Comparison of ENCODE assay signal across 8 cellular contexts in genomic region chr1:161020573-161021167, GRCh38. TPM values are rescaled to one million over a fixed set of nuclear protein-coding genes. Genes with fewer than 3 reads are reported as not detected.
DNase-seq lines count a peak whose midpoint lies in the region; ATAC-seq, FAIRE-seq and TF ChIP-seq lines count a peak whose summit lies in the region.

TSS of gene F11R (minus strand) at chr1:161021152. CDS start at chr1:161021073, 79 bp downstream.

- POLR2A ChIA-PET in H1 (lab: Charles Lee; ENCODE audit: partially characterized antibody): interaction anchor here (0.7 to 3.9 kb wide), 26 partner anchors 9 to 374 kb away, joined by 3 to 50 read pairs (median 6); partner anchors contain the start of genes B4GALT3, DEDD, KLHDC9 and SLAMF1

- H3K23ac ChIP-seq in H1 (ENCODE audit: insufficient read length) (no peak within 1 kb of the TSS), mesenchymal stem cell (ENCODE audit: low read length in 2 of 2) (peak within 1 kb of the TSS in 1 of 2 experiments; percentile 23)

- ATAC-seq in GM21515 (IDR thresholded peaks at IDR 0.05; ENCODE audit: unreplicated experiment): peak; percentile 32

- peak within 1 kb of the TSS; percentile 74; the same call in 1 of the 2 replicates for H3K27ac ChIP-seq in HUES6 (ENCODE audit: low read depth, low read length)
- peak within 1 kb of the TSS; percentile 93 for H3K27ac ChIP-seq in H1 (ENCODE audit: low read depth, low read length)
- no peak within 1 kb of the TSS for H3K27ac ChIP-seq in mesenchymal stem cell (ENCODE audit: low read length, poor library complexity, severe bottlenecking)
- H3K27ac ChIP-seq in thyroid gland: peak within 1 kb of the TSS; percentile 71 to 91 (median 82)

- H2AFZ ChIP-seq in H1 (ENCODE audit: low read length): no peak within 1 kb of the TSS
- peak within 1 kb of the TSS; percentile 47 for H2AFZ ChIP-seq in mesenchymal stem cell (ENCODE audit: low read depth, low read length)

- TF ChIP-seq CTCF in H1 (IDR thresholded peaks at IDR 0.05; ENCODE audit: control extremely low read depth in 1 of 3, insufficient read depth in 1 of 3, low read depth in 1 of 3, low read length in 3 of 3): peak in 2 of 3 experiments; percentile 28 to 45; a peak in 2 of 4 replicates
- TF ChIP-seq CTCF in thyroid gland (IDR thresholded peaks at IDR 0.05): peak in 3 of 6 experiments; percentile 37 to 50 (median 47)

- CTCF ChIA-PET in H1 (lab: Charles Lee; ENCODE audit: partially characterized antibody): interaction anchor here (0.6 to 3.5 kb wide), 18 partner anchors 10 to 208 kb away, joined by 3 to 26 read pairs (median 4); partner anchors contain the start of genes KLHDC9 and USF1

- H2BK120ac ChIP-seq in H1 (replicated peaks; ENCODE audit: low read depth, low read length) (peak within 1 kb of the TSS; percentile 69), mesenchymal stem cell (ENCODE audit: low read depth, low read length) (peak within 1 kb of the TSS; percentile 35)

- peaks cover 6 to 13% of the 10 kb centered on the region in 2 experiments for H4K20me1 ChIP-seq in H1 (replicated peaks in 1 of 2; ENCODE audit: control insufficient read depth in 1 of 2, insufficient read depth in 2 of 2, low read length in 2 of 2)

- H3K36me3 ChIP-seq in HUES6 (ENCODE audit: control insufficient read depth, insufficient read depth, low read length) (no peaks in the 10 kb centered on the region; the same call in 1 of the 2 replicates), H1 (ENCODE audit: control insufficient read depth in 2 of 4, insufficient read depth in 4 of 4, low read length in 3 of 4) (no peaks in the 10 kb centered on the region; a peak in 1 of 8 replicates), mesenchymal stem cell (ENCODE audit: control insufficient read depth in 1 of 2, insufficient read depth in 2 of 2, low read depth in 1 of 2, low read length in 2 of 2) (no peaks in the 10 kb centered on the region), thyroid gland (no peaks in the 10 kb centered on the region)

- peak within 1 kb of the TSS; percentile 98; the same call in 1 of the 2 replicates for H2BK12ac ChIP-seq in H1 (ENCODE audit: low read depth, low read length)
- H2BK12ac ChIP-seq in mesenchymal stem cell (ENCODE audit: low read length in 2 of 2): no peak within 1 kb of the TSS

- H2BK15ac ChIP-seq in H1 (ENCODE audit: low read length): peak within 1 kb of the TSS; percentile 84; the same call in 1 of the 2 replicates
- H2BK15ac ChIP-seq in mesenchymal stem cell (ENCODE audit: low read depth, poor library complexity, severe bottlenecking): no peak within 1 kb of the TSS

- H4K8ac ChIP-seq in H1 (ENCODE audit: extremely low read depth, insufficient read depth, low read length) (peak within 1 kb of the TSS; percentile 99), mesenchymal stem cell (ENCODE audit: low read length) (no peak within 1 kb of the TSS)

- peak within 1 kb of the TSS; percentile 80 for H3K56ac ChIP-seq in H1 (replicated peaks; ENCODE audit: insufficient read length, low read depth, low read length)

- no peaks in the 10 kb centered on the region for H3K9me3 ChIP-seq in HUES6 (ENCODE audit: control insufficient read depth, insufficient read depth, low read depth, low read length)
- H3K9me3 ChIP-seq in H1 (ENCODE audit: insufficient read depth in 2 of 2, low read depth in 1 of 2, low read length in 1 of 2): no peaks in the 10 kb centered on the region
- H3K9me3 ChIP-seq in mesenchymal stem cell (ENCODE audit: control insufficient read depth, low read length): no peaks in the 10 kb centered on the region
- no peaks in the 10 kb centered on the region for H3K9me3 ChIP-seq in thyroid gland

- no peaks in the 10 kb centered on the region for H3K27me3 ChIP-seq in HUES6 (ENCODE audit: control insufficient read depth, insufficient read depth, low read length)
- no peaks in the 10 kb centered on the region for H3K27me3 ChIP-seq in H1 (replicated peaks in 1 of 4; ENCODE audit: control insufficient read depth in 3 of 4, extremely low read depth in 1 of 4, insufficient read depth in 3 of 4, low read length in 3 of 4)
- H3K27me3 ChIP-seq in mesenchymal stem cell (ENCODE audit: control insufficient read depth in 1 of 2, insufficient read depth in 1 of 2, low read length in 2 of 2): peaks cover 9 to 33% of the 10 kb centered on the region in 2 experiments
- H3K27me3 ChIP-seq in thyroid gland: no peaks in the 10 kb centered on the region

- peak; percentile 58 to 95 for TF ChIP-seq POLR2A in H1 (IDR thresholded peaks at IDR 0.05; ENCODE audit: control extremely low read depth in 1 of 2, low read depth in 2 of 2, low read length in 2 of 2)
- peak; percentile 46 to 78 for TF ChIP-seq POLR2A in thyroid gland (IDR thresholded peaks at IDR 0.05)

- H3K18ac ChIP-seq in H1 (ENCODE audit: extremely low read depth, low read length) (peak within 1 kb of the TSS; percentile 92; the same call in 1 of the 2 replicates), mesenchymal stem cell (ENCODE audit: low read depth in 1 of 2, low read length in 2 of 2) (peak within 1 kb of the TSS; percentile 48 to 79)

- H3K4me3 ChIP-seq in HUES6 (ENCODE audit: low read depth, low read length) (peak within 1 kb of the TSS; percentile 90), H1 (ENCODE audit: extremely low read depth in 1 of 4, insufficient read depth in 2 of 4, low read depth in 3 of 4, low read length in 4 of 4) (peak within 1 kb of the TSS; percentile 79 to 97 (median 95)), mesenchymal stem cell (ENCODE audit: insufficient read depth in 1 of 2, low read depth in 1 of 2, low read length in 2 of 2) (peak within 1 kb of the TSS; percentile 61 to 83), thyroid gland (replicated peaks in 1 of 3) (peak within 1 kb of the TSS; percentile 28 to 88 (median 75))

- H3K14ac ChIP-seq in H1 (ENCODE audit: insufficient read length) (no peak within 1 kb of the TSS), mesenchymal stem cell (ENCODE audit: low read length in 2 of 2) (peak within 1 kb of the TSS in 1 of 2 experiments; percentile 11)

- H3K79me2 ChIP-seq in H1 (ENCODE audit: control insufficient read depth in 1 of 2, insufficient read depth in 2 of 2, low read length in 2 of 2): peaks cover 22 to 50% of the 10 kb centered on the region in 2 experiments

- DNase-seq in SHP77 (lab: John Stamatoyannopoulos, UW): peak; percentile 35 to 58
- no peak for DNase-seq in SHP77 treated with DMSO at 0.1 percent for 48 hours (lab: John Stamatoyannopoulos, UW)
- DNase-seq in H1 (ENCODE audit: low read depth in 1 of 2, low spot score in 2 of 2): peak in 1 of 2 experiments; percentile 79
- DNase-seq in mesenchymal stem cell: peak; percentile 36
- peak; percentile 68 to 71 for DNase-seq in thyroid gland

- H3K4me2 ChIP-seq in H1 (ENCODE audit: insufficient read depth in 1 of 2, low read depth in 2 of 2, low read length in 2 of 2): peak within 1 kb of the TSS; percentile 80 to 92
- H3K4me2 ChIP-seq in mesenchymal stem cell (ENCODE audit: low read length, poor library complexity, severe bottlenecking): peak within 1 kb of the TSS; percentile 96

- no peak for TF ChIP-seq RAD21 in H1 (IDR thresholded peaks at IDR 0.05 in 1 of 2, conservative IDR thresholded peaks at IDR 0.05 in 1 of 2; ENCODE audit: low read depth in 2 of 2, low read length in 2 of 2)

- H3K79me1 ChIP-seq in H1 (ENCODE audit: low read depth, low read length) (peaks cover 10% of the 10 kb centered on the region), mesenchymal stem cell (replicated peaks; ENCODE audit: low read length, poor library complexity, severe bottlenecking) (no peaks in the 10 kb centered on the region)

- H3K4ac ChIP-seq in H1 (replicated peaks; ENCODE audit: insufficient read length, low read depth, low read length) (peak within 1 kb of the TSS; percentile 55), mesenchymal stem cell (ENCODE audit: low read depth in 1 of 2, low read length in 2 of 2) (no peak within 1 kb of the TSS)

- H4K91ac ChIP-seq in H1 (replicated peaks; ENCODE audit: insufficient read length, low read length) (peak within 1 kb of the TSS; percentile 93), mesenchymal stem cell (ENCODE audit: low read length) (no peak within 1 kb of the TSS)

- H2AK5ac ChIP-seq in H1 (ENCODE audit: low read depth, low read length) (peak within 1 kb of the TSS; percentile 17; the same call in 1 of the 2 replicates), mesenchymal stem cell (ENCODE audit: low read length, severe bottlenecking) (no peak within 1 kb of the TSS)

- intact Hi-C loops in T-helper 1 cell treated with Interleukin-12 subunit alpha and Interleukin-12 subunit beta and Interleukin-4 antibody, amounts not matched to agents 30 ng/mL and 1 ng/mL, for 36 hours (cut with micrococcal nuclease): loop anchor here (1.0 to 2.0 kb wide), 5 partner anchors 7 to 48 kb away; partner anchors contain the start of gene USF1
- intact Hi-C loops in thyroid gland (cut with DNase I): no loop called here

- H3K4me1 ChIP-seq in HUES6 (ENCODE audit: control insufficient read depth, insufficient read depth, low read length) (peaks cover 20% of the 10 kb centered on the region), H1 (replicated peaks in 1 of 4; ENCODE audit: control insufficient read depth in 3 of 4, insufficient read depth in 4 of 4, low read length in 3 of 4) (peaks cover 7 to 17% (median 13%) of the 10 kb centered on the region in 4 experiments), mesenchymal stem cell (ENCODE audit: control insufficient read depth, insufficient read depth, low read depth, low read length) (peaks cover 9% of the 10 kb centered on the region), thyroid gland (peaks cover 36 to 39% of the 10 kb centered on the region in 2 donors)

- H3K23me2 ChIP-seq in H1 (ENCODE audit: low read depth, low read length): peaks cover 11% of the 10 kb centered on the region

- no peak for TF ChIP-seq EP300 in H1 (IDR thresholded peaks at IDR 0.05; ENCODE audit: borderline replicate concordance in 1 of 2, low read depth in 2 of 2, low read length in 2 of 2)

- H2BK20ac ChIP-seq in H1 (ENCODE audit: low read length): 0 out of 2 replicates have a peak within 1 kb of the TSS, but pooled peaks have one; percentile 6

- WGBS in H1 (ENCODE audit: extremely low coverage in 1 of 2, insufficient coverage in 1 of 2, insufficient read length in 1 of 2, insufficient replicate concordance in 2 of 2, low coverage in 1 of 2, low lambda C conversion rate in 2 of 2, missing lambda C conversion rate in 1 of 2), 2 experiments: 1% methylated on average over 30 of the region's 35 CpGs; no CpG with 5 or more reads in 1 of the 2 experiments
- WGBS in mesenchymal stem cell: 1% methylated on average over 35 of the region's 35 CpGs
- 0 to 2% methylated on average over 15 to 22 of the region's 35 CpGs for WGBS in thyroid gland, 2 donors

- peak within 1 kb of the TSS; percentile 79 for H4K5ac ChIP-seq in H1 (ENCODE audit: insufficient read length, low read depth, low read length)

- H2BK5ac ChIP-seq in H1 (ENCODE audit: low read depth, low read length): peak within 1 kb of the TSS; percentile 98
- H2BK5ac ChIP-seq in mesenchymal stem cell (ENCODE audit: low read depth, low read length, poor library complexity, severe bottlenecking): no peak within 1 kb of the TSS

- H3K9ac ChIP-seq in HUES6 (ENCODE audit: low read length) (peak within 1 kb of the TSS; percentile 95), H1 (replicated peaks in 1 of 4; ENCODE audit: extremely low read depth in 1 of 4, low read depth in 3 of 4, low read length in 3 of 4) (peak within 1 kb of the TSS; percentile 80 to 95 (median 93)), mesenchymal stem cell (ENCODE audit: low read length) (peak within 1 kb of the TSS; percentile 62)

- no peak for FAIRE-seq in H1 (lab: Jason Lieb, UNC)

RNA-seq across cellular contexts. Expression of gene F11R, which starts in this region (rescaled TPM):
- 17.4 and 19.7 TPM in 2 replicates for total RNA-seq in T-helper 1 cell treated with Interleukin-12 subunit alpha and Interleukin-12 subunit beta and Interleukin-4 antibody, amounts not matched to agents 30 ng/mL and 1 ng/mL, for 36 hours
- 143 and 159 TPM in 2 replicates for total RNA-seq in H1 (2021; fragmentation: NEBNext Ultra II Directional; extraction: Animal tissue kit (Norgen Biotek cat#: 25700))
- polyA plus RNA-seq in H1 (2011; rRNA removed): 170 and 200 TPM in 2 replicates
- polyA plus RNA-seq in H1 (2011; cell fraction: cytosol; rRNA removed): 209 TPM
- 263 TPM for polyA plus RNA-seq in H1 (2011; cell fraction: nucleus; rRNA removed)
- 95.6 to 141 TPM (median 108 TPM) in 4 replicates for polyA plus RNA-seq in H1 (2012, experiment 1 of 2)
- polyA plus RNA-seq in H1 (2012, experiment 2 of 2): 73.5 TPM
- 109 TPM for polyA plus RNA-seq in H1 (2013, experiment 1 of 2)
- 126 TPM for polyA plus RNA-seq in H1 (2013, experiment 2 of 2)
- polyA minus RNA-seq in H1 (2011; rRNA and poly(A)+ RNA removed): 478 and 502 TPM in 2 replicates
- polyA minus RNA-seq in H1 (2011; cell fraction: cytosol; rRNA and poly(A)+ RNA removed): 112 TPM
- 133 TPM for polyA minus RNA-seq in H1 (2011; cell fraction: nucleus; rRNA and poly(A)+ RNA removed)
- polyA plus RNA-seq in mesenchymal stem cell (2013, experiment 1 of 2): 4.0 TPM
- 4.8 TPM for polyA plus RNA-seq in mesenchymal stem cell (2013, experiment 2 of 2)
- 100 to 1,000 TPM in 2 of 4 donors, 10 to 100 TPM in 2; 80.8 to 122 (median 98.3) TPM for total RNA-seq in thyroid gland
